ENCODE assay signal across 8 cellular contexts in the genomic region with DNA sequence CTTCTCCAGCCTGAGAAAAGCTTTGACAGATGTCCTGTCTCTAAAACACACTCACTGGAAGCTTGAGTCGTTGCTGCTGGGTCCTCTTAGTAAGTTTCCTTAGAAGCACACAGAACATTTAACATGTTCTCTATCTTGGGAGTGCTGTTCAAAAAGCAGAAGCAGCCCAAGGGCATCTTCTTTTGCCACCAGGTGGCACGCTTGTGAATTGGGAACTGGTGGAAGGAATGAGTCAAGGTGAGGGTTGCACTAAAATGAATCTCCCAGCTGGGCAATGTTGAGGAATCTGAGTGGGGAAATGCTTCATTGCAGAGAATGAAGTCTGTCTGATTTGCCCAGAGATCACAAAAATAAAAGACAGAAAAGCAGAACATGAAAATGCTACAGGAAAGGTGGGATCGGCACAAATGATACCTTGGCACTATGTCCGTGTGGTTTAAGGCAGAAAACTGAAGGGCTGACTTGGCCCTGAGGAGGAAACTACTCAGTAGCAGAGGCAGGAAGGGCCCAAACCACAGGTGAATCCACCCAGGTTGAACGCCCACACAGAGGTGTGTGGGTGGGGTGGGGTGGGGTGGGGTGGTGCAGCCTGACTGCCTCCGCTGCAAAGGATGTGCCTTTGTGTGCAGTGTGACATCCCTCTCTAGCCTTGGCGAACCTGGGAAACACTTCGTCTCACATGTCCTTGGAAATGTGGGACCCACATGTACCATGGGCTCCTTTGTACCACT. TPM values are rescaled to one million over a fixed set of nuclear protein-coding genes. Genes with fewer than 3 reads are reported as not detected.
DNase-seq lines count a peak whose midpoint lies in the region; ATAC-seq and TF ChIP-seq lines count a peak whose summit lies in the region.

No MANE protein-coding gene starts in this region.

- intact Hi-C loops in transverse colon (cut with DNase I; ENCODE audit: low total_unique reads) = no loop called here

- no peak for TF ChIP-seq POLR2A in transverse colon (IDR thresholded peaks at IDR 0.05)

- peak; percentile 48 for ATAC-seq in HG02642 (IDR thresholded peaks at IDR 0.05; ENCODE audit: poor library complexity, unreplicated experiment)
- ATAC-seq in RWPE2 (ENCODE audit: low read depth) = peak; percentile 56; the same call in 1 of the 3 replicates

- DNase-seq in GDM1 (lab: John Stamatoyannopoulos, UW) (peak; percentile 69), RWPE2 (ENCODE audit: low spot score) (no peak), medulla oblongata (ENCODE audit: extremely low spot score) (peak; percentile 42), transverse colon (no peak), HEK293T (ENCODE audit: extremely low spot score) (no peak), NCI-H2227 (lab: John Stamatoyannopoulos, UW; ENCODE audit: unreplicated experiment) (no peak)
- DNase-seq in activated naive CD4-positive, alpha-beta T cell treated with anti-CD3 and anti-CD28 coated beads, Interleukin-2, amount 10 ng/mL, durations not matched to agents 7 days and 5 days = peak; percentile 72

- no peak overlapping the region for H3K27ac ChIP-seq in RWPE2 (ENCODE audit: poor library complexity, severe bottlenecking)
- H3K27ac ChIP-seq in transverse colon = no peak overlapping the region

- no peaks in the 10 kb centered on the region for H3K36me3 Mint-ChIP-seq in activated naive CD4-positive, alpha-beta T cell treated with anti-CD3 and anti-CD28 coated beads, Interleukin-2, amount 10 ng/mL, durations not matched to agents 7 days and 5 days

- H3K4me3 ChIP-seq in RWPE2 (ENCODE audit: severe bottlenecking) = no peak overlapping the region
- no peak overlapping the region for H3K4me3 ChIP-seq in transverse colon

- H3K9me3 ChIP-seq in RWPE2 (ENCODE audit: severe bottlenecking) (no peaks in the 10 kb centered on the region), transverse colon (no peaks in the 10 kb centered on the region)

- TF ChIP-seq CTCF in RWPE2 (IDR thresholded peaks at IDR 0.05; ENCODE audit: poor library complexity, severe bottlenecking) = peak; percentile 55
- no peak for TF ChIP-seq CTCF in transverse colon (IDR thresholded peaks at IDR 0.05)

- H3K36me3 ChIP-seq in RWPE2 (ENCODE audit: low read depth) (no peaks in the 10 kb centered on the region), transverse colon (no peaks in the 10 kb centered on the region)

- in situ Hi-C loops in transverse colon (cut with MboI; ENCODE audit: low pct_ligation_motif_present in 1 of 4, low pct_unique_long_range_greater_than_20kb in 1 of 4, low sequenced_read_pairs in 3 of 4) = no loop called here

- 72% methylated on average over 3 to 8 of the region's 8 CpGs for WGBS in transverse colon (ENCODE audit: low coverage in 1 of 2), 2 donors

- TF ChIP-seq EP300 in transverse colon (IDR thresholded peaks at IDR 0.05; ENCODE audit: low read depth) = no peak

- no peaks in the 10 kb centered on the region for H3K4me1 ChIP-seq in RWPE2 (ENCODE audit: insufficient read depth, poor library complexity, severe bottlenecking)
- H3K4me1 ChIP-seq in transverse colon = no peaks in the 10 kb centered on the region

- H3K4me1 Mint-ChIP-seq in activated naive CD4-positive, alpha-beta T cell treated with anti-CD3 and anti-CD28 coated beads, Interleukin-2, amount 10 ng/mL, durations not matched to agents 7 days and 5 days = peaks cover 27% of the 10 kb centered on the region

- H3K4me3 Mint-ChIP-seq in activated naive CD4-positive, alpha-beta T cell treated with anti-CD3 and anti-CD28 coated beads, Interleukin-2, amount 10 ng/mL, durations not matched to agents 7 days and 5 days = no peak overlapping the region

- H3K27ac Mint-ChIP-seq in activated naive CD4-positive, alpha-beta T cell treated with anti-CD3 and anti-CD28 coated beads, Interleukin-2, amount 10 ng/mL, durations not matched to agents 7 days and 5 days = peak overlapping the region; percentile 3

- H3K27me3 ChIP-seq in RWPE2 (ENCODE audit: insufficient read depth, poor library complexity, severe bottlenecking) = no peaks in the 10 kb centered on the region
- no peaks in the 10 kb centered on the region for H3K27me3 ChIP-seq in transverse colon

- CTCF ChIA-PET in activated naive CD4-positive, alpha-beta T cell treated with anti-CD3 and anti-CD28 coated beads, Interleukin-2, amount 10 ng/mL, durations not matched to agents 7 days and 5 days (lab: Charles Lee) = interaction anchor here (0.7 to 5.4 kb wide), 5 partner anchors 23 to 284 kb away, joined by 3 to 59 read pairs (median 4); no protein-coding TSS in a partner anchor
- CTCF ChIA-PET in HEK293T (lab: Yijun Ruan, JAX) = no interaction called here

- POLR2A ChIA-PET in HEK293T (lab: Yijun Ruan, JAX) = no interaction called here

- H3K27me3 Mint-ChIP-seq in activated naive CD4-positive, alpha-beta T cell treated with anti-CD3 and anti-CD28 coated beads, Interleukin-2, amount 10 ng/mL, durations not matched to agents 7 days and 5 days = no peaks in the 10 kb centered on the region

- H3K9me3 Mint-ChIP-seq in activated naive CD4-positive, alpha-beta T cell treated with anti-CD3 and anti-CD28 coated beads, Interleukin-2, amount 10 ng/mL, durations not matched to agents 7 days and 5 days = no peaks in the 10 kb centered on the region

TF ChIP-seq in HEK293T, 16 proteins besides CTCF, POLR2A, EP300 and RAD21:
- TF ChIP-seq BHLHE40 (IDR thresholded peaks at IDR 0.05; ENCODE audit: borderline replicate concordance) (no peak), LEF1 (IDR thresholded peaks at IDR 0.05; ENCODE audit: borderline replicate concordance) (no peak), FOXM1 (IDR thresholded peaks at IDR 0.05; ENCODE audit: borderline replicate concordance) (no peak), SP1 (IDR thresholded peaks at IDR 0.05) (no peak), SUZ12 (IDR thresholded peaks at IDR 0.05) (no peak), ARNT (IDR thresholded peaks at IDR 0.05) (no peak), ZNF384 (IDR thresholded peaks at IDR 0.05) (no peak)
- TF ChIP-seq, protein P1, sequence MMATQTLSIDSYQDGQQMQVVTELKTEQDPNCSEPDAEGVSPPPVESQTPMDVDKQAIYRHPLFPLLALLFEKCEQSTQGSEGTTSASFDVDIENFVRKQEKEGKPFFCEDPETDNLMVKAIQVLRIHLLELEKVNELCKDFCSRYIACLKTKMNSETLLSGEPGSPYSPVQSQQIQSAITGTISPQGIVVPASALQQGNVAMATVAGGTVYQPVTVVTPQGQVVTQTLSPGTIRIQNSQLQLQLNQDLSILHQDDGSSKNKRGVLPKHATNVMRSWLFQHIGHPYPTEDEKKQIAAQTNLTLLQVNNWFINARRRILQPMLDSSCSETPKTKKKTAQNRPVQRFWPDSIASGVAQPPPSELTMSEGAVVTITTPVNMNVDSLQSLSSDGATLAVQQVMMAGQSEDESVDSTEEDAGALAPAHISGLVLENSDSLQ (IDR thresholded peaks at IDR 0.05) = no peak
TF ChIP-seq in HEK293T: peak in this region for 0.

RNA-seq across cellular contexts. Expression of a gene that starts 26.0 kb away (rescaled TPM):
- 10 to 100 TPM in 3 of 4 donors, 1 to 10 TPM in 1; 4.1 to 62.3 (median 18.7) TPM for total RNA-seq in transverse colon

Comparison
In these comparisons a context has a peak if more than half of its experiments do, and no peak if none do; other contexts are left out.
1. DNase-seq: peak in GDM1 (single experiment), activated naive CD4-positive, alpha-beta T cell treated with anti-CD3 and anti-CD28 coated beads, Interleukin-2, amount 10 ng/mL, durations not matched to agents 7 days and 5 days (single experiment) and medulla oblongata (single experiment); none in RWPE2 (single experiment), transverse colon (single experiment), HEK293T (single experiment) and NCI-H2227 (single experiment).